ENCODE assay signal across 9 cellular contexts in genomic region chr6:37137201-37137880, GRCh38. TPM values are rescaled to one million over a fixed set of nuclear protein-coding genes. Genes with fewer than 3 reads are reported as not detected.
A peak's percentile ranks its signal among the peaks of the same experiment; 100 is the strongest.
DNase-seq lines count a peak whose midpoint lies in the region; ATAC-seq and TF ChIP-seq lines count a peak whose summit lies in the region.
"Had no signal": no experiment of that assay in that cellular context is flagged by ENCODE, and none has a peak within 500 bp of the region (broad histone marks: within the 10 kb centered on the region; RNA-seq: fewer than 3 reads in every experiment).

No MANE protein-coding gene starts in this region.

- H4K12ac ChIP-seq in trophoblast cell (ENCODE audit: low read depth, low read length) = no peak overlapping the region

- WGBS in trophoblast cell (ENCODE audit: extremely low coverage, insufficient coverage, insufficient read length) = no CpG with 5 or more reads among the region's 18 CpGs

- no peak overlapping the region for H2AK5ac ChIP-seq in trophoblast cell (ENCODE audit: low read length)

- POLR2A ChIA-PET in A673 (lab: Charles Lee; ENCODE audit: low non-redundant PET) = no interaction called here
- POLR2A ChIA-PET in HEK293T (lab: Yijun Ruan, JAX) = interaction anchor here (0.5 to 5.9 kb wide), 18 partner anchors 9 to 83 kb away, joined by 3 to 54 read pairs (median 4); partner anchors contain the start of gene PIM1
- POLR2A ChIA-PET in activated CD8-positive, alpha-beta T cell treated with anti-CD3 and anti-CD28 coated beads for 36 hours (lab: Charles Lee) = interaction anchor here (0.6 to 1.8 kb wide), 4 partner anchors 34 to 86 kb away, joined by 3 to 7 read pairs (median 6); no protein-coding TSS in a partner anchor

- no peaks in the 10 kb centered on the region for H3K27me3 ChIP-seq in A673 (replicated peaks; ENCODE audit: insufficient read depth, low read depth, low read length, poor library complexity)
- H3K27me3 ChIP-seq in trophoblast cell (ENCODE audit: insufficient read depth, low read length) = no peaks in the 10 kb centered on the region
- H3K27me3 ChIP-seq: right lobe of liver had no signal

- H3K4me2 ChIP-seq in trophoblast cell (ENCODE audit: low read length) = peak overlapping the region; percentile 51

- peak overlapping the region; percentile 11 for H3K18ac ChIP-seq in trophoblast cell (ENCODE audit: low read length)

- H3K36me3 Mint-ChIP-seq in activated CD8-positive, alpha-beta T cell treated with anti-CD3 and anti-CD28 coated beads for 36 hours (ENCODE audit: low read depth) = no peaks in the 10 kb centered on the region

- H3K4me3 ChIP-seq in A673 (ENCODE audit: low read depth, low read length, poor library complexity, severe bottlenecking) (peak overlapping the region; percentile 14), trophoblast cell (ENCODE audit: low read depth, low read length) (no peak overlapping the region)
- H3K4me3 ChIP-seq: right lobe of liver had no signal

- ATAC-seq in activated CD8-positive, alpha-beta T cell treated with anti-CD3 and anti-CD28 coated beads for 36 hours = peak; percentile 90
- ATAC-seq in HG03565 (IDR thresholded peaks at IDR 0.05; ENCODE audit: unreplicated experiment) = no peak

- peak overlapping the region; percentile 42 for H3K4me3 Mint-ChIP-seq in activated CD8-positive, alpha-beta T cell treated with anti-CD3 and anti-CD28 coated beads for 36 hours

- DNase-seq in A673 (ENCODE audit: low spot score) = peak; percentile 89
- DNase-seq in HEK293T (ENCODE audit: extremely low spot score) = peak; percentile 48
- peak; percentile 65 for DNase-seq in activated CD8-positive, alpha-beta T cell treated with anti-CD3 and anti-CD28 coated beads for 36 hours
- peak; percentile 95 for DNase-seq in fibroblast of the conjunctiva (ENCODE audit: low read depth)
- peak; percentile 87 to 94 for DNase-seq in trophoblast cell
- DNase-seq in CD1c-positive myeloid dendritic cell (ENCODE audit: extremely low spot score) = no peak
- DNase-seq in COLO668 (lab: John Stamatoyannopoulos, UW; ENCODE audit: unreplicated experiment) = no peak

- no peaks in the 10 kb centered on the region for H3K27me3 Mint-ChIP-seq in activated CD8-positive, alpha-beta T cell treated with anti-CD3 and anti-CD28 coated beads for 36 hours

- H3K14ac ChIP-seq in trophoblast cell (ENCODE audit: low read length) = peak overlapping the region; percentile 32

- CTCF ChIA-PET in A673 (lab: Charles Lee) = no interaction called here
- CTCF ChIA-PET in HEK293T (lab: Yijun Ruan, JAX) = interaction anchor here (0.9 to 1.8 kb wide), 3 partner anchors 11 to 69 kb away, joined by 3 to 6 read pairs (median 4); no protein-coding TSS in a partner anchor
- CTCF ChIA-PET in activated CD8-positive, alpha-beta T cell treated with anti-CD3 and anti-CD28 coated beads for 36 hours (lab: Charles Lee) = interaction anchor here (0.7 to 1.7 kb wide), 2 partner anchors 87 to 119 kb away, joined by 3 to 4 read pairs; no protein-coding TSS in a partner anchor

- H3K79me1 ChIP-seq in trophoblast cell (ENCODE audit: low read length) = peaks cover 29% of the 10 kb centered on the region

- H3K27ac ChIP-seq in A673 (ENCODE audit: low read depth, low read length, poor library complexity, severe bottlenecking) (peak overlapping the region; percentile 72), trophoblast cell (ENCODE audit: low read depth, low read length) (peak overlapping the region; percentile 88)

- BruUV-seq in A673 (replicated peaks; lab: Mats Ljungman, UMichigan) = TSS peak; percentile 81

- H3K4ac ChIP-seq in trophoblast cell (ENCODE audit: low read depth, low read length) = no peak overlapping the region

- no peaks in the 10 kb centered on the region for H3K9me3 Mint-ChIP-seq in activated CD8-positive, alpha-beta T cell treated with anti-CD3 and anti-CD28 coated beads for 36 hours

- H4K8ac ChIP-seq in trophoblast cell (ENCODE audit: low read depth, low read length) = no peak overlapping the region

- peaks cover 33% of the 10 kb centered on the region for H3K4me1 Mint-ChIP-seq in activated CD8-positive, alpha-beta T cell treated with anti-CD3 and anti-CD28 coated beads for 36 hours (ENCODE audit: low read depth)

- no peaks in the 10 kb centered on the region for H3K79me2 ChIP-seq in trophoblast cell (ENCODE audit: control insufficient read depth, insufficient read depth, low read length, poor library complexity)

- peak overlapping the region; percentile 55 for H2BK5ac ChIP-seq in trophoblast cell (ENCODE audit: low read depth, low read length, poor library complexity)

- H3K23ac ChIP-seq in trophoblast cell (ENCODE audit: low read length) = no peak overlapping the region

- peak overlapping the region; percentile 80 for H2BK120ac ChIP-seq in trophoblast cell (ENCODE audit: insufficient read depth, low read length, poor library complexity)

- no peaks in the 10 kb centered on the region for H3K9me3 ChIP-seq in A673 (ENCODE audit: low read depth, low read length, poor library complexity, severe bottlenecking)
- no peaks in the 10 kb centered on the region for H3K9me3 ChIP-seq in trophoblast cell (ENCODE audit: insufficient read depth, low read depth, low read length)
- H3K9me3 ChIP-seq: right lobe of liver had no signal

- H3K4me1 ChIP-seq in A673 (ENCODE audit: insufficient read depth, low read length, poor library complexity, severe bottlenecking) (peaks cover 38% of the 10 kb centered on the region), trophoblast cell (ENCODE audit: control insufficient read depth in 1 of 2, insufficient read depth in 2 of 2, low read length in 2 of 2) (peaks cover 31 to 32% of the 10 kb centered on the region in 2 experiments)

- H2AFZ ChIP-seq in trophoblast cell (ENCODE audit: insufficient read depth, low read length, poor library complexity) = no peak overlapping the region

- peak overlapping the region; percentile 26 for H4K91ac ChIP-seq in trophoblast cell (ENCODE audit: low read depth, low read length)

- intact Hi-C loops in A673 (cut with micrococcal nuclease; ENCODE audit: unreplicated experiment) = no loop called here
- intact Hi-C loops in activated CD8-positive, alpha-beta T cell treated with anti-CD3 and anti-CD28 coated beads for 36 hours (cut with micrococcal nuclease) = no loop called here

- H3K36me3 ChIP-seq in A673 (ENCODE audit: insufficient read depth, low read length, poor library complexity, severe bottlenecking) (no peaks in the 10 kb centered on the region), trophoblast cell (ENCODE audit: control insufficient read depth in 1 of 2, insufficient read depth in 2 of 2, low read length in 2 of 2) (no peaks in the 10 kb centered on the region)
- H3K36me3 ChIP-seq: right lobe of liver had no signal

- H3K9ac ChIP-seq in trophoblast cell (ENCODE audit: low read length) = no peak overlapping the region

- H2BK12ac ChIP-seq in trophoblast cell (ENCODE audit: low read length) = peak overlapping the region; percentile 42

- TF ChIP-seq CTCF in A673 (conservative IDR thresholded peaks at IDR 0.05; ENCODE audit: low read depth, low read length) = no peak
- TF ChIP-seq CTCF in activated CD8-positive, alpha-beta T cell treated with anti-CD3 and anti-CD28 coated beads for 36 hours (IDR thresholded peaks at IDR 0.05) = no peak

- peak overlapping the region; percentile 85 for H3K27ac Mint-ChIP-seq in activated CD8-positive, alpha-beta T cell treated with anti-CD3 and anti-CD28 coated beads for 36 hours

TF ChIP-seq in HEK293T, 16 proteins besides CTCF, POLR2A, EP300 and RAD21:
- TF ChIP-seq FOXM1 (IDR thresholded peaks at IDR 0.05; ENCODE audit: borderline replicate concordance) (no peak), L3MBTL2 (conservative IDR thresholded peaks at IDR 0.05) (peak; percentile 65), CTBP1 (IDR thresholded peaks at IDR 0.05; ENCODE audit: borderline replicate concordance) (peak; percentile 15; the same call in 1 of the 2 replicates)

RNA-seq across cellular contexts. Expression of gene PIM1, which starts 32.6 kb away (rescaled TPM):
- 8.9 and 10.6 TPM in 2 replicates for total RNA-seq in A673 (2021)
- 100 to 1,000 TPM; 293 to 305 TPM for total RNA-seq in activated CD8-positive, alpha-beta T cell treated with anti-CD3 and anti-CD28 coated beads for 36 hours
- 11.8 and 13.2 TPM in 2 replicates for polyA plus RNA-seq in trophoblast cell (2013)

Comparison
In these comparisons a context has a peak if more than half of its experiments do, and no peak if none do; other contexts are left out.
1. DNase-seq: peak in A673 (single experiment), HEK293T (single experiment), activated CD8-positive, alpha-beta T cell treated with anti-CD3 and anti-CD28 coated beads for 36 hours (single experiment), fibroblast of the conjunctiva (single experiment) and trophoblast cell (2 of 2); none in CD1c-positive myeloid dendritic cell (single experiment) and COLO668 (single experiment).
2. RNA of gene PIM1, which starts 32.6 kb away (total RNA-seq): 293 to 305 TPM in activated CD8-positive, alpha-beta T cell treated with anti-CD3 and anti-CD28 coated beads for 36 hours; 8.9 to 10.6 TPM in A673; every median in the first group is over 10 times any median in the second.